1 cellular context compared by ENCODE assay signal in the genomic region with DNA sequence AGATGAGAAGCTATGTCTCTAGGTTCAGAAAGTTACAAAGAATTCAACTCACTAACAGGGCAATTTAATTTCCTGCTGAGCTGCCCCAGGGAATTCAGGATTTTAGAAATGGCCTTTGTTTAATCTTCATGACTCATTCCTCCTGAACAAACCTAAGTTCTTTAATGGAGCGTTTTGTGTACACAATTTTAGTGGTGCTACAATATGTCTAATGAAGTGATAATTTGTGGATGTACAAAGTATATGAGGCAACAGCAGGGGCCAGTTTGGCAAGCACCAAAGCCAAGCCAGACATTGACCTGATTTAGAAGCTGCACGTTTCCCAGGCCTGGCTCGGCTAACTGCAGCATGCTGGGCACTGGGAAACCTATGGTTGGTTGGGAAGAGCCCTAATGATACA.
TF ChIP-seq lines count a peak whose summit lies in the region.

No MANE protein-coding gene starts in this region.

TF ChIP-seq in HEK293, 187 proteins besides CTCF, POLR2A, EP300 and RAD21 (continued from another document and continues in another):
- TF ChIP-seq ZNF510 (tag by site-specific recombination; IDR thresholded peaks at IDR 0.05; ENCODE audit: insufficient replicate concordance) (no peak), ZNF610 (tag by site-specific recombination; IDR thresholded peaks at IDR 0.05; ENCODE audit: borderline replicate concordance) (no peak), ZNF660 (tag by site-specific recombination; IDR thresholded peaks at IDR 0.05) (0 out of 2 replicates have a peak, but pooled peaks have one; percentile 56), SCRT2 (tag by site-specific recombination; IDR thresholded peaks at IDR 0.05) (no peak), ZNF404 (tag by site-specific recombination; IDR thresholded peaks at IDR 0.05) (no peak), ZXDB (tag by site-specific recombination; IDR thresholded peaks at IDR 0.05) (peak; percentile 86), ZNF202 (tag by site-specific recombination; IDR thresholded peaks at IDR 0.05; ENCODE audit: borderline replicate concordance) (no peak), ZNF24 (tag by site-specific recombination; IDR thresholded peaks at IDR 0.05) (peak; percentile 91), ZNF157 (tag by site-specific recombination; IDR thresholded peaks at IDR 0.05) (no peak), ZNF501 (tag by site-specific recombination; IDR thresholded peaks at IDR 0.05) (0 out of 2 replicates have a peak, but pooled peaks have one; percentile 28), ZBTB20 (tag by site-specific recombination; IDR thresholded peaks at IDR 0.05) (no peak), ZNF114 (tag by site-specific recombination; IDR thresholded peaks at IDR 0.05) (no peak), GLIS1 (tag by site-specific recombination; IDR thresholded peaks at IDR 0.05) (peak; percentile 53), ZNF529 (tag by site-specific recombination; IDR thresholded peaks at IDR 0.05; ENCODE audit: insufficient replicate concordance) (peak; percentile 17), ZBTB1 (tag by site-specific recombination; IDR thresholded peaks at IDR 0.05) (peak; percentile 37; the same call in 1 of the 2 replicates), ZNF37A (tag by site-specific recombination; IDR thresholded peaks at IDR 0.05) (no peak), PRDM1 (tag by site-specific recombination; IDR thresholded peaks at IDR 0.05) (no peak), ZNF274 (IDR thresholded peaks at IDR 0.05; ENCODE audit: low read length) (no peak), ZNF274 (tag by site-specific recombination; IDR thresholded peaks at IDR 0.05; ENCODE audit: borderline replicate concordance) (no peak), TRIM28 (IDR thresholded peaks at IDR 0.05; ENCODE audit: borderline replicate concordance, low read length) (peak; percentile 49; the same call in 1 of the 2 replicates), ZBTB8A (tag by site-specific recombination; IDR thresholded peaks at IDR 0.05) (peak; percentile 15; the same call in 1 of the 2 replicates), ZNF654 (tag by site-specific recombination; IDR thresholded peaks at IDR 0.05; ENCODE audit: low read depth) (no peak), YY2 (tag by site-specific recombination; IDR thresholded peaks at IDR 0.05) (no peak), GLIS2 (tag by site-specific recombination; IDR thresholded peaks at IDR 0.05) (no peak), ZNF211 (tag by site-specific recombination; IDR thresholded peaks at IDR 0.05; ENCODE audit: low read depth) (no peak), ZNF530 (tag by site-specific recombination; IDR thresholded peaks at IDR 0.05; ENCODE audit: low read depth) (no peak), ZNF184 (tag by site-specific recombination; IDR thresholded peaks at IDR 0.05) (peak; percentile 64), KLF7 (tag by site-specific recombination; IDR thresholded peaks at IDR 0.05; ENCODE audit: borderline replicate concordance) (no peak), SP2 (tag by site-specific recombination; IDR thresholded peaks at IDR 0.05) (no peak), ZNF623 (tag by site-specific recombination; IDR thresholded peaks at IDR 0.05) (peak; percentile 45), ZNF629 (tag by site-specific recombination; IDR thresholded peaks at IDR 0.05) (peak; percentile 85), ZNF747 (tag by site-specific recombination; IDR thresholded peaks at IDR 0.05) (no peak), ZFP69B (tag by site-specific recombination; IDR thresholded peaks at IDR 0.05) (0 out of 2 replicates have a peak, but pooled peaks have one; percentile 18), ZFP37 (tag by site-specific recombination; IDR thresholded peaks at IDR 0.05) (no peak), OSR2 (tag by site-specific recombination; IDR thresholded peaks at IDR 0.05) (peak; percentile 85), ZNF792 (tag by site-specific recombination; IDR thresholded peaks at IDR 0.05) (no peak)
- TF ChIP-seq, protein P1, sequence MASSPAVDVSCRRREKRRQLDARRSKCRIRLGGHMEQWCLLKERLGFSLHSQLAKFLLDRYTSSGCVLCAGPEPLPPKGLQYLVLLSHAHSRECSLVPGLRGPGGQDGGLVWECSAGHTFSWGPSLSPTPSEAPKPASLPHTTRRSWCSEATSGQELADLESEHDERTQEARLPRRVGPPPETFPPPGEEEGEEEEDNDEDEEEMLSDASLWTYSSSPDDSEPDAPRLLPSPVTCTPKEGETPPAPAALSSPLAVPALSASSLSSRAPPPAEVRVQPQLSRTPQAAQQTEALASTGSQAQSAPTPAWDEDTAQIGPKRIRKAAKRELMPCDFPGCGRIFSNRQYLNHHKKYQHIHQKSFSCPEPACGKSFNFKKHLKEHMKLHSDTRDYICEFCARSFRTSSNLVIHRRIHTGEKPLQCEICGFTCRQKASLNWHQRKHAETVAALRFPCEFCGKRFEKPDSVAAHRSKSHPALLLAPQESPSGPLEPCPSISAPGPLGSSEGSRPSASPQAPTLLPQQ (tag by site-specific recombination; IDR thresholded peaks at IDR 0.05) = peak; percentile 66
- TF ChIP-seq, protein P2, sequence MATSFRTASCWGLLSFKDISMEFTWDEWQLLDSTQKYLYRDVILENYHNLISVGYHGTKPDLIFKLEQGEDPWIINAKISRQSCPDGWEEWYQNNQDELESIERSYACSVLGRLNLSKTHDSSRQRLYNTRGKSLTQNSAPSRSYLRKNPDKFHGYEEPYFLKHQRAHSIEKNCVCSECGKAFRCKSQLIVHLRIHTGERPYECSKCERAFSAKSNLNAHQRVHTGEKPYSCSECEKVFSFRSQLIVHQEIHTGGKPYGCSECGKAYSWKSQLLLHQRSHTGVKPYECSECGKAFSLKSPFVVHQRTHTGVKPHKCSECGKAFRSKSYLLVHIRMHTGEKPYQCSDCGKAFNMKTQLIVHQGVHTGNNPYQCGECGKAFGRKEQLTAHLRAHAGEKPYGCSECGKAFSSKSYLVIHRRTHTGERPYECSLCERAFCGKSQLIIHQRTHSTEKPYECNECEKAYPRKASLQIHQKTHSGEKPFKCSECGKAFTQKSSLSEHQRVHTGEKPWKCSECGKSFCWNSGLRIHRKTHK (tag by site-specific recombination; IDR thresholded peaks at IDR 0.05) = no peak
- TF ChIP-seq, protein P3, sequence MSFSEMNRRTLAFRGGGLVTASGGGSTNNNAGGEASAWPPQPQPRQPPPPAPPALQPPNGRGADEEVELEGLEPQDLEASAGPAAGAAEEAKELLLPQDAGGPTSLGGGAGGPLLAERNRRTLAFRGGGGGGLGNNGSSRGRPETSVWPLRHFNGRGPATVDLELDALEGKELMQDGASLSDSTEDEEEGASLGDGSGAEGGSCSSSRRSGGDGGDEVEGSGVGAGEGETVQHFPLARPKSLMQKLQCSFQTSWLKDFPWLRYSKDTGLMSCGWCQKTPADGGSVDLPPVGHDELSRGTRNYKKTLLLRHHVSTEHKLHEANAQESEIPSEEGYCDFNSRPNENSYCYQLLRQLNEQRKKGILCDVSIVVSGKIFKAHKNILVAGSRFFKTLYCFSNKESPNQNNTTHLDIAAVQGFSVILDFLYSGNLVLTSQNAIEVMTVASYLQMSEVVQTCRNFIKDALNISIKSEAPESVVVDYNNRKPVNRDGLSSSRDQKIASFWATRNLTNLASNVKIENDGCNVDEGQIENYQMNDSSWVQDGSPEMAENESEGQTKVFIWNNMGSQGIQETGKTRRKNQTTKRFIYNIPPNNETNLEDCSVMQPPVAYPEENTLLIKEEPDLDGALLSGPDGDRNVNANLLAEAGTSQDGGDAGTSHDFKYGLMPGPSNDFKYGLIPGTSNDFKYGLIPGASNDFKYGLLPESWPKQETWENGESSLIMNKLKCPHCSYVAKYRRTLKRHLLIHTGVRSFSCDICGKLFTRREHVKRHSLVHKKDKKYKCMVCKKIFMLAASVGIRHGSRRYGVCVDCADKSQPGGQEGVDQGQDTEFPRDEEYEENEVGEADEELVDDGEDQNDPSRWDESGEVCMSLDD (tag by site-specific recombination; IDR thresholded peaks at IDR 0.05) = no peak
- TF ChIP-seq, protein P4, sequence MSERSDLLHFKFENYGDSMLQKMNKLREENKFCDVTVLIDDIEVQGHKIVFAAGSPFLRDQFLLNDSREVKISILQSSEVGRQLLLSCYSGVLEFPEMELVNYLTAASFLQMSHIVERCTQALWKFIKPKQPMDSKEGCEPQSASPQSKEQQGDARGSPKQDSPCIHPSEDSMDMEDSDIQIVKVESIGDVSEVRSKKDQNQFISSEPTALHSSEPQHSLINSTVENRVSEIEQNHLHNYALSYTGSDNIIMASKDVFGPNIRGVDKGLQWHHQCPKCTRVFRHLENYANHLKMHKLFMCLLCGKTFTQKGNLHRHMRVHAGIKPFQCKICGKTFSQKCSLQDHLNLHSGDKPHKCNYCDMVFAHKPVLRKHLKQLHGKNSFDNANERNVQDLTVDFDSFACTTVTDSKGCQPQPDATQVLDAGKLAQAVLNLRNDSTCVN (tag by site-specific recombination; optimal IDR thresholded peaks at IDR 0.05) = no peak
- TF ChIP-seq, protein P5, sequence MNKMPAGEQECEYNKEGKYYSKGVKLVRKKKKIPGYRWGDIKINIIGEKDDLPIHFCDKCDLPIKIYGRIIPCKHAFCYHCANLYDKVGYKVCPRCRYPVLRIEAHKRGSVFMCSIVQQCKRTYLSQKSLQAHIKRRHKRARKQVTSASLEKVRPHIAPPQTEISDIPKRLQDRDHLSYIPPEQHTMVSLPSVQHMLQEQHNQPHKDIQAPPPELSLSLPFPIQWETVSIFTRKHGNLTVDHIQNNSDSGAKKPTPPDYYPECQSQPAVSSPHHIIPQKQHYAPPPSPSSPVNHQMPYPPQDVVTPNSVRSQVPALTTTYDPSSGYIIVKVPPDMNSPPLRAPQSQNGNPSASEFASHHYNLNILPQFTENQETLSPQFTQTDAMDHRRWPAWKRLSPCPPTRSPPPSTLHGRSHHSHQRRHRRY (tag by site-specific recombination; IDR thresholded peaks at IDR 0.05) = no peak
- TF ChIP-seq, protein P6, sequence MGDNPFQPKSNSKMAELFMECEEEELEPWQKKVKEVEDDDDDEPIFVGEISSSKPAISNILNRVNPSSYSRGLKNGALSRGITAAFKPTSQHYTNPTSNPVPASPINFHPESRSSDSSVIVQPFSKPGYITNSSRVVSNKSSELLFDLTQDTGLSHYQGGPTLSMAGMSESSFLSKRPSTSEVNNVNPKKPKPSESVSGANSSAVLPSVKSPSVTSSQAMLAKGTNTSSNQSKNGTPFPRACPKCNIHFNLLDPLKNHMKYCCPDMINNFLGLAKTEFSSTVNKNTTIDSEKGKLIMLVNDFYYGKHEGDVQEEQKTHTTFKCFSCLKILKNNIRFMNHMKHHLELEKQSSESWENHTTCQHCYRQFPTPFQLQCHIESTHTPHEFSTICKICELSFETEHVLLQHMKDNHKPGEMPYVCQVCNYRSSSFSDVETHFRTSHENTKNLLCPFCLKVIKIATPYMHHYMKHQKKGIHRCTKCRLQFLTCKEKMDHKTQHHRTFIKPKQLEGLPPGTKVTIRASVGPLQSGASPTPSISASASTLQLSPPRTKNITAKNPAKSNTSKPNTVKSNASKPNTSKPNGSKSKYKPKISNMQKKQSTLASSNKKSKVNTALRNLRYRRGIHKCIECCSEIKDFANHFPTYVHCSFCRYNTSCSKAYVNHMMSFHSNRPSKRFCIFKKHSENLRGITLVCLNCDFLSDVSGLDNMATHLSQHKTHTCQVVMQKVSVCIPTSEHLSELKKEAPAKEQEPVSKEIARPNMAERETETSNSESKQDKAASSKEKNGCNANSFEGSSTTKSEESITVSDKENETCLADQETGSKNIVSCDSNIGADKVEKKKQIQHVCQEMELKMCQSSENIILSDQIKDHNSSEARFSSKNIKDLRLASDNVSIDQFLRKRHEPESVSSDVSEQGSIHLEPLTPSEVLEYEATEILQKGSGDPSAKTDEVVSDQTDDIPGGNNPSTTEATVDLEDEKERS (tag by site-specific recombination; IDR thresholded peaks at IDR 0.05) = no peak
- TF ChIP-seq, protein P7, sequence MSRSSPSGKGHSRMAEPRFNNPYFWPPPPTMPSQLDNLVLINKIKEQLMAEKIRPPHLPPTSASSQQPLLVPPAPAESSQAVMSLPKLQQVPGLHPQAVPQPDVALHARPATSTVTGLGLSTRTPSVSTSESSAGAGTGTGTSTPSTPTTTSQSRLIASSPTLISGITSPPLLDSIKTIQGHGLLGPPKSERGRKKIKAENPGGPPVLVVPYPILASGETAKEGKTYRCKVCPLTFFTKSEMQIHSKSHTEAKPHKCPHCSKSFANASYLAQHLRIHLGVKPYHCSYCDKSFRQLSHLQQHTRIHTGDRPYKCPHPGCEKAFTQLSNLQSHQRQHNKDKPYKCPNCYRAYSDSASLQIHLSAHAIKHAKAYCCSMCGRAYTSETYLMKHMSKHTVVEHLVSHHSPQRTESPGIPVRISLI (tag by site-specific recombination; IDR thresholded peaks at IDR 0.05) = 0 out of 2 replicates have a peak, but pooled peaks have one; percentile 20
- TF ChIP-seq, protein P8, sequence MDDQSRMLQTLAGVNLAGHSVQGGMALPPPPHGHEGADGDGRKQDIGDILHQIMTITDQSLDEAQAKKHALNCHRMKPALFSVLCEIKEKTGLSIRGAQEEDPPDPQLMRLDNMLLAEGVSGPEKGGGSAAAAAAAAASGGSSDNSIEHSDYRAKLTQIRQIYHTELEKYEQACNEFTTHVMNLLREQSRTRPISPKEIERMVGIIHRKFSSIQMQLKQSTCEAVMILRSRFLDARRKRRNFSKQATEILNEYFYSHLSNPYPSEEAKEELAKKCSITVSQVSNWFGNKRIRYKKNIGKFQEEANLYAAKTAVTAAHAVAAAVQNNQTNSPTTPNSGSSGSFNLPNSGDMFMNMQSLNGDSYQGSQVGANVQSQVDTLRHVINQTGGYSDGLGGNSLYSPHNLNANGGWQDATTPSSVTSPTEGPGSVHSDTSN (CRISPR knock-in tag; IDR thresholded peaks at IDR 0.05) = no peak
- TF ChIP-seq, protein P9, sequence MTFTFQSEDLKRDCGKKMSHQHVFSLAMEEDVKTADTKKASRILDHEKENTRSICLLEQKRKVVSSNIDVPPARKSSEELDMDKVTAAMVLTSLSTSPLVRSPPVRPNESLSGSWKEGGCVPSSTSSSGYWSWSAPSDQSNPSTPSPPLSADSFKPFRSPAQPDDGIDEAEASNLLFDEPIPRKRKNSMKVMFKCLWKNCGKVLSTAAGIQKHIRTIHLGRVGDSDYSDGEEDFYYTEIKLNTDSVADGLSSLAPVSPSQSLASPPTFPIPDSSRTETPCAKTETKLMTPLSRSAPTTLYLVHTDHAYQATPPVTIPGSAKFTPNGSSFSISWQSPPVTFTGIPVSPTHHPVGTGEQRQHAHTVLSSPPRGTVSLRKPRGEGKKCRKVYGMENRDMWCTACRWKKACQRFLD (tag by site-specific recombination; IDR thresholded peaks at IDR 0.05) = no peak
- TF ChIP-seq, protein P10, sequence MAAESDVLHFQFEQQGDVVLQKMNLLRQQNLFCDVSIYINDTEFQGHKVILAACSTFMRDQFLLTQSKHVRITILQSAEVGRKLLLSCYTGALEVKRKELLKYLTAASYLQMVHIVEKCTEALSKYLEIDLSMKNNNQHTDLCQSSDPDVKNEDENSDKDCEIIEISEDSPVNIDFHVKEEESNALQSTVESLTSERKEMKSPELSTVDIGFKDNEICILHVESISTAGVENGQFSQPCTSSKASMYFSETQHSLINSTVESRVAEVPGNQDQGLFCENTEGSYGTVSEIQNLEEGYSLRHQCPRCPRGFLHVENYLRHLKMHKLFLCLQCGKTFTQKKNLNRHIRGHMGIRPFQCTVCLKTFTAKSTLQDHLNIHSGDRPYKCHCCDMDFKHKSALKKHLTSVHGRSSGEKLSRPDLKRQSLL (tag by site-specific recombination; IDR thresholded peaks at IDR 0.05) = peak; percentile 24; the same call in 1 of the 2 replicates
